ENCODE assay signal across 31 cellular contexts in the genomic region with DNA sequence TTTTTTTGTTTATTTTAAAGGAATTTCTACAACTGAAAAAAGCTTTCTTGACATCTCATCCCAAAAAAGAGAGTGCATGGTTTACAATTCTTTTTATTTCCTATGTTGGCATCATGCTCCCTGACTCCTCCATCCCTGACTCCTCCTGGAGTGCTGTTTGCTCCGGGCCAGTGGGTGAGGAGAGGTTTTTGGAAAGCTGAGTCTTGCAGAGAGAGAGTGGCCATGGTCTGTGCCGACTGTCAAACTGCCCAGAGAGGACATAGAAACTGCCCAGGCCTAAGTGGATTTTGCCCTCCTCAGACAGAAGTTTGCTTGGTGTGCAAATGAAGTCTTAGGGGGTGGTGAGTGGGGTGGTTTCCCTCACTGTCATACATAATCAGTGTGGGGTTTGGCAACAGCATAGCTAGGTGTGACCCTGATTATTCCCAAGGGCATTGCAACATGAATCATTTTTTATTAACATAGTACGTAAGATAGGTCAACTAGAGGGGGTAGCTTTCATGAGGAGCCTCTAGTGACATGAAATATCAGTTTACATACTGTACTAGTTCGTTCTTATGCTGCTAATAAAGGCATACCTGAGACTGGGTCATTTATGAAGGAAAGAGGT.
"Had no signal": no experiment of that assay in that cellular context is flagged by ENCODE, and none has a peak within 500 bp of the region (broad histone marks: within the 10 kb centered on the region; RNA-seq: fewer than 3 reads in every experiment).

No MANE protein-coding gene starts in this region.

- ATAC-seq: activated CD4-positive, CD25-positive, alpha-beta regulatory T cell treated with anti-CD3 and anti-CD28 coated beads, Interleukin-2, amount 50 U/mL, for 24 hours; activated CD8-positive, alpha-beta T cell treated with anti-CD3 and anti-CD28 coated beads for 36 hours; activated T-cell treated with anti-CD3 and anti-CD28 coated beads, Interleukin-2, amount 50 U/mL, for 4 hours; activated T-helper 17 cell treated with anti-CD3 and anti-CD28 coated beads, Interleukin-2, amount 50 U/mL, for 72 hours; T-helper 17 cell had no signal

- H3K9me3 Mint-ChIP-seq: activated B cell treated with CpG ODN at 0.5 μM for 24 hours; activated CD8-positive, alpha-beta T cell treated with anti-CD3 and anti-CD28 coated beads for 36 hours; activated T-cell treated with anti-CD3 and anti-CD28 coated beads, Interleukin-2, amount 50 U/mL, for 4 hours; activated T-helper 17 cell treated with anti-CD3 and anti-CD28 coated beads, Interleukin-2, amount 50 U/mL, for 72 hours; brain; T-helper 2 cell treated with Interferon-gamma antibody and Interleukin-4, amounts not matched to agents 5 μg/mL and 100 μg/mL, for 36 hours had no signal

- H3K36me3 Mint-ChIP-seq: activated naive CD8-positive, alpha-beta T cell; brain had no signal

- H3K4me3 ChIP-seq: adrenal gland, ascending aorta, breast epithelium, cardiac muscle cell, colonic mucosa, esophagus squamous epithelium had no signal

- H3K4me1 Mint-ChIP-seq: activated B cell treated with CpG ODN at 0.5 μM for 24 hours; activated T-helper 17 cell treated with anti-CD3 and anti-CD28 coated beads, Interleukin-2, amount 50 U/mL, for 72 hours; T-helper 17 cell had no signal

- H3K4me3 Mint-ChIP-seq: activated B cell treated with CpG ODN at 0.5 μM for 24 hours; activated CD8-positive, alpha-beta T cell treated with anti-CD3 and anti-CD28 coated beads for 36 hours; activated naive CD8-positive, alpha-beta T cell; activated T-cell treated with anti-CD3 and anti-CD28 coated beads, Interleukin-2, amount 50 U/mL, for 4 hours; activated T-helper 17 cell treated with anti-CD3 and anti-CD28 coated beads, Interleukin-2, amount 50 U/mL, for 72 hours; brain; T-helper 17 cell; T-helper 2 cell treated with Interferon-gamma antibody and Interleukin-4, amounts not matched to agents 5 μg/mL and 100 μg/mL, for 36 hours had no signal

- H3K27ac Mint-ChIP-seq: activated B cell treated with CpG ODN at 0.5 μM for 24 hours; activated CD8-positive, alpha-beta T cell treated with anti-CD3 and anti-CD28 coated beads for 36 hours; activated naive CD8-positive, alpha-beta T cell; activated T-helper 17 cell treated with anti-CD3 and anti-CD28 coated beads, Interleukin-2, amount 50 U/mL, for 72 hours; brain; T-helper 17 cell; T-helper 2 cell treated with Interferon-gamma antibody and Interleukin-4, amounts not matched to agents 5 μg/mL and 100 μg/mL, for 36 hours had no signal

- DNase-seq: activated B cell treated with CpG ODN at 0.5 μM for 24 hours; activated CD4-positive, alpha-beta T cell treated with anti-CD3 and anti-CD28 coated beads for 48 hours; activated CD4-positive, alpha-beta T cell treated with anti-CD3 and anti-CD28 coated beads, Interleukin-2, amount 50 U/mL, for 1 hour; activated CD4-positive, alpha-beta T cell treated with anti-CD3 and anti-CD28 coated beads, Interleukin-2, amount 50 U/mL, for 48 hours; activated CD8-positive, alpha-beta memory T cell treated with anti-CD3 and anti-CD28 coated beads for 24 hours; activated CD8-positive, alpha-beta T cell treated with anti-CD3 and anti-CD28 coated beads for 36 hours; activated effector memory CD4-positive, alpha-beta T cell treated with Interleukin-2 at 50 U/mL for 16 hours; activated gamma-delta T cell treated with Interleukin-2 at 50 U/mL for 16 hours; activated naive CD4-positive, alpha-beta T cell treated with anti-CD3 and anti-CD28 coated beads, Interleukin-2, amount 50 U/mL, for 16 hours; activated naive CD4-positive, alpha-beta T cell treated with Interleukin-2 at 50 U/mL for 16 hours; activated T-cell treated with anti-CD3 and anti-CD28 coated beads, Interleukin-2, amount 50 U/mL, for 4 hours; adrenal gland; central memory CD4-positive, alpha-beta T cell; cerebellar nuclear complex; colonic mucosa; effector CD8-positive, alpha-beta T cell; esophagus squamous epithelium; foreskin fibroblast; glutamatergic neuron; T-helper 1 cell; T-helper 17 cell; T1000; WERI-Rb-1 had no signal

- H3K27me3 Mint-ChIP-seq: activated B cell treated with CpG ODN at 0.5 μM for 24 hours; activated naive CD8-positive, alpha-beta T cell; activated T-helper 17 cell treated with anti-CD3 and anti-CD28 coated beads, Interleukin-2, amount 50 U/mL, for 72 hours; brain had no signal
